ENCODE assay signal across 31 cellular contexts in genomic region chr12:27052742-27053141, GRCh38. TPM values are rescaled to one million over a fixed set of nuclear protein-coding genes. Genes with fewer than 3 reads are reported as not detected.
"Had no signal": no experiment of that assay in that cellular context is flagged by ENCODE, and none has a peak within 500 bp of the region (broad histone marks: within the 10 kb centered on the region; RNA-seq: fewer than 3 reads in every experiment).

No MANE protein-coding gene starts in this region.

- ATAC-seq: activated CD4-positive, CD25-positive, alpha-beta regulatory T cell treated with anti-CD3 and anti-CD28 coated beads, Interleukin-2, amount 50 U/mL, for 24 hours; activated CD8-positive, alpha-beta T cell treated with anti-CD3 and anti-CD28 coated beads for 36 hours; activated T-cell treated with anti-CD3 and anti-CD28 coated beads, Interleukin-2, amount 50 U/mL, for 4 hours; activated T-helper 17 cell treated with anti-CD3 and anti-CD28 coated beads, Interleukin-2, amount 50 U/mL, for 72 hours; foreskin keratinocyte; gastrocnemius medialis; heart left ventricle had no signal

- H3K27ac ChIP-seq: brain microvascular endothelial cell, colonic mucosa, foreskin keratinocyte, gastrocnemius medialis, heart left ventricle, WERI-Rb-1 had no signal

- FAIRE-seq: astrocyte, endometrium, endothelial cell of umbilical vein had no signal

- DNase-seq: activated B cell treated with CpG ODN at 0.5 μM for 24 hours; activated CD4-positive, alpha-beta T cell treated with anti-CD3 and anti-CD28 coated beads for 48 hours; activated CD4-positive, alpha-beta T cell treated with anti-CD3 and anti-CD28 coated beads, Interleukin-2, amount 50 U/mL, for 1 hour; activated CD4-positive, alpha-beta T cell treated with anti-CD3 and anti-CD28 coated beads, Interleukin-2, amount 50 U/mL, for 48 hours; activated CD8-positive, alpha-beta memory T cell treated with anti-CD3 and anti-CD28 coated beads for 24 hours; activated CD8-positive, alpha-beta T cell treated with anti-CD3 and anti-CD28 coated beads for 36 hours; activated effector memory CD4-positive, alpha-beta T cell treated with Interleukin-2 at 50 U/mL for 16 hours; activated gamma-delta T cell treated with Interleukin-2 at 50 U/mL for 16 hours; activated naive CD4-positive, alpha-beta T cell treated with anti-CD3 and anti-CD28 coated beads, Interleukin-2, amount 50 U/mL, for 16 hours; activated naive CD4-positive, alpha-beta T cell treated with Interleukin-2 at 50 U/mL for 16 hours; activated T-cell treated with anti-CD3 and anti-CD28 coated beads, Interleukin-2, amount 50 U/mL, for 4 hours; amniotic stem cell; anterior cingulate cortex; brain microvascular endothelial cell; caudate nucleus; cerebellar nuclear complex; colonic mucosa; effector CD8-positive, alpha-beta T cell; gastrocnemius medialis; glutamatergic neuron; heart left ventricle; hypothalamus; T1000; WERI-Rb-1 had no signal

RNA-seq across cellular contexts. Expression of gene C12orf71, which starts 29.6 kb away (rescaled TPM):
- polyA plus RNA-seq: adipose tissue, endothelial cell of umbilical vein, foreskin keratinocyte, heart left ventricle had no signal
